In genomic region chr1:38990746-38991637, GRCh38 we compare ENCODE assay signal across 1 cellular context.
TF ChIP-seq lines count a peak whose summit lies in the region.

A gene with protein sequence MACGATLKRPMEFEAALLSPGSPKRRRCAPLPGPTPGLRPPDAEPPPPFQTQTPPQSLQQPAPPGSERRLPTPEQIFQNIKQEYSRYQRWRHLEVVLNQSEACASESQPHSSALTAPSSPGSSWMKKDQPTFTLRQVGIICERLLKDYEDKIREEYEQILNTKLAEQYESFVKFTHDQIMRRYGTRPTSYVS (plus strand): TSS chr1:38991276. CDS start chr1:38991381, 105 bp downstream.

TF ChIP-seq in HEK293, 187 proteins besides CTCF, POLR2A, EP300 and RAD21 (continued from another document and continues in another):
- TF ChIP-seq AEBP2 (tag by site-specific recombination; IDR thresholded peaks at IDR 0.05; ENCODE audit: borderline replicate concordance) (no peak), PRDM1 (tag by site-specific recombination; IDR thresholded peaks at IDR 0.05) (no peak), ZNF132 (tag by site-specific recombination; IDR thresholded peaks at IDR 0.05; ENCODE audit: borderline replicate concordance) (no peak), ZBTB26 (tag by site-specific recombination; optimal IDR thresholded peaks at IDR 0.05) (peak; percentile 45), ZNF274 (IDR thresholded peaks at IDR 0.05; ENCODE audit: low read length) (no peak), ZNF274 (tag by site-specific recombination; IDR thresholded peaks at IDR 0.05; ENCODE audit: borderline replicate concordance) (no peak), ZNF174 (tag by site-specific recombination; IDR thresholded peaks at IDR 0.05) (no peak), ZNF221 (tag by site-specific recombination; IDR thresholded peaks at IDR 0.05; ENCODE audit: borderline replicate concordance) (no peak), HOXA7 (CRISPR knock-in tag; IDR thresholded peaks at IDR 0.05; ENCODE audit: borderline replicate concordance) (no peak), SP7 (tag by site-specific recombination; IDR thresholded peaks at IDR 0.05) (peak; percentile 69; the same call in 1 of the 2 replicates), ZNF843 (tag by site-specific recombination; IDR thresholded peaks at IDR 0.05) (no peak), SETDB1 (IDR thresholded peaks at IDR 0.05; ENCODE audit: insufficient read length, low read length) (no peak), ZNF510 (tag by site-specific recombination; IDR thresholded peaks at IDR 0.05; ENCODE audit: insufficient replicate concordance) (no peak), KLF16 (tag by site-specific recombination; IDR thresholded peaks at IDR 0.05) (no peak), TSHZ1 (tag by site-specific recombination; IDR thresholded peaks at IDR 0.05; ENCODE audit: borderline replicate concordance) (no peak), ZNF423 (tag by site-specific recombination; IDR thresholded peaks at IDR 0.05) (no peak), ZNF18 (tag by site-specific recombination; IDR thresholded peaks at IDR 0.05) (no peak), ZFP37 (tag by site-specific recombination; IDR thresholded peaks at IDR 0.05) (no peak), OVOL3 (tag by site-specific recombination; IDR thresholded peaks at IDR 0.05) (no peak), ZBTB6 (tag by site-specific recombination; IDR thresholded peaks at IDR 0.05) (0 out of 2 replicates have a peak, but pooled peaks have one; percentile 23), ZNF280D (tag by site-specific recombination; IDR thresholded peaks at IDR 0.05) (no peak), KLF1 (tag by site-specific recombination; IDR thresholded peaks at IDR 0.05) (peak; percentile 66), GLIS2 (tag by site-specific recombination; IDR thresholded peaks at IDR 0.05) (peak; percentile 68), ZNF426 (tag by site-specific recombination; IDR thresholded peaks at IDR 0.05) (no peak), HOXC10 (CRISPR knock-in tag; IDR thresholded peaks at IDR 0.05) (no peak), ZNF112 (tag by site-specific recombination; IDR thresholded peaks at IDR 0.05) (no peak), INSM2 (tag by site-specific recombination; IDR thresholded peaks at IDR 0.05) (peak; percentile 33; the same call in 1 of the 2 replicates), FEZF1 (tag by site-specific recombination; IDR thresholded peaks at IDR 0.05) (no peak), ZNF548 (tag by site-specific recombination; IDR thresholded peaks at IDR 0.05) (no peak), ZNF391 (tag by site-specific recombination; IDR thresholded peaks at IDR 0.05; ENCODE audit: borderline replicate concordance, low read depth) (0 out of 2 replicates have a peak, but pooled peaks have one; percentile 28), KLF8 (tag by site-specific recombination; IDR thresholded peaks at IDR 0.05) (peak; percentile 89), OSR2 (tag by site-specific recombination; IDR thresholded peaks at IDR 0.05) (no peak), ZNF76 (tag by site-specific recombination; IDR thresholded peaks at IDR 0.05; ENCODE audit: borderline replicate concordance, low read depth) (peak; percentile 56; the same call in 1 of the 2 replicates), ZNF138 (tag by site-specific recombination; IDR thresholded peaks at IDR 0.05; ENCODE audit: borderline replicate concordance) (no peak), ZBTB17 (tag by site-specific recombination; IDR thresholded peaks at IDR 0.05) (no peak), ZNF341 (tag by site-specific recombination; IDR thresholded peaks at IDR 0.05; ENCODE audit: low read depth) (no peak)
- TF ChIP-seq, protein P1, sequence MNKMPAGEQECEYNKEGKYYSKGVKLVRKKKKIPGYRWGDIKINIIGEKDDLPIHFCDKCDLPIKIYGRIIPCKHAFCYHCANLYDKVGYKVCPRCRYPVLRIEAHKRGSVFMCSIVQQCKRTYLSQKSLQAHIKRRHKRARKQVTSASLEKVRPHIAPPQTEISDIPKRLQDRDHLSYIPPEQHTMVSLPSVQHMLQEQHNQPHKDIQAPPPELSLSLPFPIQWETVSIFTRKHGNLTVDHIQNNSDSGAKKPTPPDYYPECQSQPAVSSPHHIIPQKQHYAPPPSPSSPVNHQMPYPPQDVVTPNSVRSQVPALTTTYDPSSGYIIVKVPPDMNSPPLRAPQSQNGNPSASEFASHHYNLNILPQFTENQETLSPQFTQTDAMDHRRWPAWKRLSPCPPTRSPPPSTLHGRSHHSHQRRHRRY (tag by site-specific recombination; IDR thresholded peaks at IDR 0.05): no peak
- TF ChIP-seq, protein P2, sequence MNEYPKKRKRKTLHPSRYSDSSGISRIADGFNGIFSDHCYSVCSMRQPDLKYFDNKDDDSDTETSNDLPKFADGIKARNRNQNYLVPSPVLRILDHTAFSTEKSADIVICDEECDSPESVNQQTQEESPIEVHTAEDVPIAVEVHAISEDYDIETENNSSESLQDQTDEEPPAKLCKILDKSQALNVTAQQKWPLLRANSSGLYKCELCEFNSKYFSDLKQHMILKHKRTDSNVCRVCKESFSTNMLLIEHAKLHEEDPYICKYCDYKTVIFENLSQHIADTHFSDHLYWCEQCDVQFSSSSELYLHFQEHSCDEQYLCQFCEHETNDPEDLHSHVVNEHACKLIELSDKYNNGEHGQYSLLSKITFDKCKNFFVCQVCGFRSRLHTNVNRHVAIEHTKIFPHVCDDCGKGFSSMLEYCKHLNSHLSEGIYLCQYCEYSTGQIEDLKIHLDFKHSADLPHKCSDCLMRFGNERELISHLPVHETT (tag by site-specific recombination; IDR thresholded peaks at IDR 0.05): no peak
- TF ChIP-seq, protein P3, sequence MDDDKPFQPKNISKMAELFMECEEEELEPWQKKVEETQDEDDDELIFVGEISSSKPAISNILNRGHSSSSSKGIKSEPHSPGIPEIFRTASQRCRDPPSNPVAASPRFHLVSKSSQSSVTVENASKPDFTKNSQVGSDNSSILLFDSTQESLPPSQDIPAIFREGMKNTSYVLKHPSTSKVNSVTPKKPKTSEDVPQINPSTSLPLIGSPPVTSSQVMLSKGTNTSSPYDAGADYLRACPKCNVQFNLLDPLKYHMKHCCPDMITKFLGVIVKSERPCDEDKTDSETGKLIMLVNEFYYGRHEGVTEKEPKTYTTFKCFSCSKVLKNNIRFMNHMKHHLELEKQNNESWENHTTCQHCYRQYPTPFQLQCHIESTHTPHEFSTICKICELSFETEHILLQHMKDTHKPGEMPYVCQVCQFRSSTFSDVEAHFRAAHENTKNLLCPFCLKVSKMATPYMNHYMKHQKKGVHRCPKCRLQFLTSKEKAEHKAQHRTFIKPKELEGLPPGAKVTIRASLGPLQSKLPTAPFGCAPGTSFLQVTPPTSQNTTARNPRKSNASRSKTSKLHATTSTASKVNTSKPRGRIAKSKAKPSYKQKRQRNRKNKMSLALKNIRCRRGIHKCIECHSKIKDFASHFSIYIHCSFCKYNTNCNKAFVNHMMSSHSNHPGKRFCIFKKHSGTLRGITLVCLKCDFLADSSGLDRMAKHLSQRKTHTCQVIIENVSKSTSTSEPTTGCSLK (tag by site-specific recombination; IDR thresholded peaks at IDR 0.05): no peak
- TF ChIP-seq, protein P4, sequence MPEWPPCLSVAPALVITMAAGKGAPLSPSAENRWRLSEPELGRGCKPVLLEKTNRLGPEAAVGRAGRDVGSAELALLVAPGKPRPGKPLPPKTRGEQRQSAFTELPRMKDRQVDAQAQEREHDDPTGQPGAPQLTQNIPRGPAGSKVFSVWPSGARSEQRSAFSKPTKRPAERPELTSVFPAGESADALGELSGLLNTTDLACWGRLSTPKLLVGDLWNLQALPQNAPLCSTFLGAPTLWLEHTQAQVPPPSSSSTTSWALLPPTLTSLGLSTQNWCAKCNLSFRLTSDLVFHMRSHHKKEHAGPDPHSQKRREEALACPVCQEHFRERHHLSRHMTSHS (tag by site-specific recombination; IDR thresholded peaks at IDR 0.05): no peak
